8 cellular contexts compared by ENCODE assay signal in the genomic region with DNA sequence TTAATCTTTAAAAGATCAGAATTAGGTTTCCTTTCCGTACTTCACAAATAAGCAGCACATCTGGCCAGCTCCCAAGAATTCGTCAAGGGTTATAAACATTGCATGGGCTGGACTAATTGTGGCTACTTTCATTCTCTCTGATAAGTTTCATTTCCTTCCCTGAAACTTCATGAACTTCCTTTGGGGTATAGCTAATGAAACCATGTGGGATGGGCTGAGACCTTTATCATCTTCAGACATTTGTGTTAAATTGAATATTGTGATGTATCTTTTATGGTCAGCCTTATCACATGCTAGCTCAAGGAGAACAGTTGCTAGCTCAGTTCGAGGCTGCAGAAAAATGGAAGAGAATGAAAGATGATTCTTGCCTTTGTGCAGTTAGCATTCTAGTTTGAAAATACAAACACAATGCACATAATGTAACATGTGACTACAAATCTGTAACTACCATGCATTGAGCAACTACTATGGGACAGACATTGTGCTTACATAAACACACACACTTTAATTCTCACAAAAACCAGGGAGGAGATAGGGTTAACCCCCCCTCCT. TPM values are rescaled to one million over a fixed set of nuclear protein-coding genes. Genes with fewer than 3 reads are reported as not detected.
DNase-seq lines count a peak whose midpoint lies in the region; ATAC-seq and TF ChIP-seq lines count a peak whose summit lies in the region.

No MANE protein-coding gene starts in this region.

- DNase-seq in EH (ENCODE audit: low read depth) = peak; percentile 81
- peak; percentile 32 for DNase-seq in NOMO-1 treated with dmso at 0.1 percent for 144 hours (lab: John Stamatoyannopoulos, UW; ENCODE audit: unreplicated experiment)
- DNase-seq in esophagus squamous epithelium (lab: John Stamatoyannopoulos, UW) = no peak
- no peak for DNase-seq in lower leg skin (ENCODE audit: low spot score in 2 of 2)
- no peak for DNase-seq in putamen (ENCODE audit: low spot score)
- DNase-seq in aorta = no peak

- TF ChIP-seq CTCF in esophagus squamous epithelium (IDR thresholded peaks at IDR 0.05) (no peak), lower leg skin (IDR thresholded peaks at IDR 0.05) (no peak)

- H3K27me3 ChIP-seq in esophagus squamous epithelium (peaks cover 0 to 7% (median 0%) of the 10 kb centered on the region in 4 donors), skeletal muscle satellite cell (ENCODE audit: control insufficient read depth, insufficient read depth, low read length) (peaks cover 9% of the 10 kb centered on the region), aorta (ENCODE audit: control insufficient read depth in 1 of 2, insufficient read depth in 2 of 2, low read length in 1 of 2) (no peaks in the 10 kb centered on the region)

- H3K9me3 ChIP-seq in esophagus squamous epithelium (no peaks in the 10 kb centered on the region), skeletal muscle satellite cell (replicated peaks; ENCODE audit: low read length) (no peaks in the 10 kb centered on the region), aorta (ENCODE audit: control insufficient read depth, low read length) (no peaks in the 10 kb centered on the region)

- H3K4me1 ChIP-seq in esophagus squamous epithelium = peaks cover 8 to 57% (median 24%) of the 10 kb centered on the region in 3 donors
- H3K4me1 ChIP-seq in skeletal muscle satellite cell (ENCODE audit: control insufficient read depth, insufficient read depth, low read length) = peaks cover 22% of the 10 kb centered on the region
- peaks cover 0 to 4% of the 10 kb centered on the region in 2 donors for H3K4me1 ChIP-seq in aorta (ENCODE audit: control insufficient read depth in 1 of 2, insufficient read depth in 2 of 2, low read length in 2 of 2)

- H3K4me3 ChIP-seq in esophagus squamous epithelium (peak overlapping the region in 3 of 4 donors; percentile 7 to 46 (median 9)), skeletal muscle satellite cell (ENCODE audit: low read length) (peak overlapping the region; percentile 21), lower leg skin (ENCODE audit: low read depth, poor library complexity, severe bottlenecking) (no peak overlapping the region), aorta (ENCODE audit: low read length in 2 of 2) (no peak overlapping the region)

- peak overlapping the region; percentile 9 for H3K9ac ChIP-seq in skeletal muscle satellite cell (ENCODE audit: low read depth, low read length)

- intact Hi-C loops in esophagus squamous epithelium (cut with DNase I) (no loop called here), lower leg skin (cut with DNase I; ENCODE audit: low total_unique reads) (no loop called here), aorta (cut with DNase I) (loop anchor here in 1 of 2 donors (5.0 kb wide), 1 partner anchor 86 kb away; no protein-coding TSS in a partner anchor)

- H3K4me2 ChIP-seq in skeletal muscle satellite cell (ENCODE audit: low read length) = peak overlapping the region; percentile 53

- H3K36me3 ChIP-seq in esophagus squamous epithelium (no peaks in the 10 kb centered on the region), skeletal muscle satellite cell (ENCODE audit: insufficient read depth, low read length) (no peaks in the 10 kb centered on the region), aorta (ENCODE audit: control insufficient read depth in 1 of 2, insufficient read depth in 2 of 2, low read length in 1 of 2) (no peaks in the 10 kb centered on the region)

- ATAC-seq in GM21717 (IDR thresholded peaks at IDR 0.05; ENCODE audit: unreplicated experiment) = peak; percentile 77
- no peak for ATAC-seq in aorta (ENCODE audit: low FRiP score)

- whole genome bisulfite sequencing in esophagus squamous epithelium, 2 donors = 10 to 11% methylated on average over 3 of the region's 3 CpGs
- WGBS in lower leg skin, 2 donors = 2 to 4% methylated on average over 3 of the region's 3 CpGs
- 1 to 3% methylated on average over 3 of the region's 3 CpGs for WGBS in aorta, 2 donors

- H3K27ac ChIP-seq in esophagus squamous epithelium (peak overlapping the region in 3 of 4 donors; percentile 23 to 61 (median 51)), aorta (ENCODE audit: low read depth in 1 of 2, low read length in 2 of 2) (peak overlapping the region in 1 of 2 donors; percentile 5)

- TF ChIP-seq POLR2A in esophagus squamous epithelium (IDR thresholded peaks at IDR 0.05) (no peak), lower leg skin (IDR thresholded peaks at IDR 0.05) (no peak)

RNA-seq across cellular contexts. Expression of gene GMPR, which starts 1.7 kb away (rescaled TPM):
- total RNA-seq in esophagus squamous epithelium (1 to 10 TPM in 2 of 4 donors, under 1 TPM in 2; 0.53 to 6.3 (median 1.6) TPM), lower leg skin (10 to 100 TPM in 2 of 4 donors, 1 to 10 TPM in 2; 5.2 to 26.7 (median 10.6) TPM), aorta (10 to 100 TPM; 17.3 to 23.8 TPM)
- total RNA-seq in skeletal muscle satellite cell (2012; rRNA removed) = 0.25 and 2.2 TPM in 2 replicates
- polyA plus RNA-seq in aorta = 10 to 100 TPM; 33.3 to 34.5 TPM

Comparison
In these comparisons a context has a peak if more than half of its experiments do, and no peak if none do; other contexts are left out.
1. DNase-seq: peak in EH (single experiment) and NOMO-1 treated with dmso at 0.1 percent for 144 hours (single experiment); none in esophagus squamous epithelium (single experiment), lower leg skin (0 of 2), putamen (single experiment) and aorta (0 of 2).
2. H3K4me3 ChIP-seq: peak in esophagus squamous epithelium (3 of 4) and skeletal muscle satellite cell (single experiment); none in lower leg skin (single experiment) and aorta (0 of 2).